In the genomic region with DNA sequence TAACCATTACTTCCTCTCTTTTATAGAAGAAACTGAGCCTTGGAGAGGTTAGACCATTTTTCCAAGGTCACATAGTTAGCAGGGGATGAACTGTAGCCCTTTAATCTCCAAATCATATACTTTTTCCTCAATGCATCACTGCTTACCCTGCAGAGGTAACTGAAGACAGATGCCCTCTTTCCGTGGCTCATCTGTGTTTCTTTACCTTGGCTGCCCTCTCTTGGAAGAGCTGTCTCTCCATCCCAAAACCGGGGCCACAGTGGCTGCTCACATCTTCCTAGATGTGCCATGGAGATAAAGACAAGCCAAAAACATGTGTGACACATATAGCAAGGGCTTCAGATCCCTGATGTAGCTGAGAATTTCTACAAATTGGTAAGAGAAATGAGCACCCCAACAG, we compare ENCODE assay signal across 27 cellular contexts. TPM values are rescaled to one million over a fixed set of nuclear protein-coding genes. Genes with fewer than 3 reads are reported as not detected.
A peak's percentile ranks its signal among the peaks of the same experiment; 100 is the strongest.
DNase-seq lines count a peak whose midpoint lies in the region; ATAC-seq and TF ChIP-seq lines count a peak whose summit lies in the region.
"Had no signal": no experiment of that assay in that cellular context is flagged by ENCODE, and none has a peak within 500 bp of the region (broad histone marks: within the 10 kb centered on the region; RNA-seq: fewer than 3 reads in every experiment).

No MANE protein-coding gene starts in this region.

- H3K4me1 Mint-ChIP-seq in GM23338, result no peaks in the 10 kb centered on the region; the same call in 1 of the 3 replicates
- no peaks in the 10 kb centered on the region for H3K4me1 Mint-ChIP-seq in neural progenitor cell

- H3K4me3 ChIP-seq in GM23338 (no peak overlapping the region), neural progenitor cell (no peak overlapping the region)
- H3K4me3 ChIP-seq: A549; BLaER1 treated with 17β-estradiol and CSF1 and Interleukin-3, amounts not matched to agents 10 nM and 100 nM had no signal

- H3K4me1 ChIP-seq in GM23338 (ENCODE audit: insufficient read depth) (no peaks in the 10 kb centered on the region), foreskin keratinocyte (no peaks in the 10 kb centered on the region), neural progenitor cell (no peaks in the 10 kb centered on the region)
- H3K4me1 ChIP-seq: A549, Peyer's patch had no signal

- H3K79me2 ChIP-seq in GM23338 (replicated peaks; ENCODE audit: insufficient read depth) (no peaks in the 10 kb centered on the region), neural progenitor cell (ENCODE audit: low read depth) (no peaks in the 10 kb centered on the region)

- peak in 1 of 2 experiments; percentile 33; a peak in 1 of 4 replicates for TF ChIP-seq CTCF in GM23338 (conservative IDR thresholded peaks at IDR 0.05; ENCODE audit: low read depth in 2 of 2)
- peak; percentile 18 for TF ChIP-seq CTCF in foreskin keratinocyte (conservative IDR thresholded peaks at IDR 0.05)
- TF ChIP-seq CTCF in neural progenitor cell (IDR thresholded peaks at IDR 0.05), result no peak
- TF ChIP-seq CTCF in GM20000 (IDR thresholded peaks at IDR 0.05; ENCODE audit: extremely low read depth, missing control alignments), result no peak

- H3K4me3 Mint-ChIP-seq in GM23338 (no peak overlapping the region), neural progenitor cell (no peak overlapping the region)
- H3K4me3 Mint-ChIP-seq: CD4-positive, alpha-beta T cell had no signal

- peaks cover 2% of the 10 kb centered on the region for H3K9me3 ChIP-seq in neural progenitor cell (ENCODE audit: low read depth)
- H3K9me3 ChIP-seq: Peyer's patch had no signal

- no peak overlapping the region for H3K4me2 ChIP-seq in GM23338
- no peak overlapping the region for H3K4me2 ChIP-seq in neural progenitor cell
- H3K4me2 ChIP-seq: A549; BLaER1 treated with 17β-estradiol and CSF1 and Interleukin-3, amounts not matched to agents 10 nM and 100 nM; KMS-11 had no signal

- H3K9me2 ChIP-seq in GM23338 (ENCODE audit: insufficient read depth), result peaks cover 7% of the 10 kb centered on the region

- H2AFZ ChIP-seq in GM23338 (peak overlapping the region; percentile 67; the same call in 1 of the 2 replicates), neural progenitor cell (replicated peaks) (peak overlapping the region; percentile 87)

- H3K27me3 Mint-ChIP-seq in GM23338 (ENCODE audit: insufficient read depth, low read depth, poor library complexity), result no peaks in the 10 kb centered on the region
- no peaks in the 10 kb centered on the region for H3K27me3 Mint-ChIP-seq in neural progenitor cell (ENCODE audit: insufficient read depth, low read depth)
- H3K27me3 Mint-ChIP-seq: CD4-positive, alpha-beta T cell had no signal

- ATAC-seq in GM23338 (peak; percentile 58; the same call in 2 of the 3 replicates), foreskin keratinocyte (no peak), HG02763 (IDR thresholded peaks at IDR 0.05; ENCODE audit: unreplicated experiment) (no peak), GM18907 (IDR thresholded peaks at IDR 0.05; ENCODE audit: unreplicated experiment) (no peak)
- ATAC-seq: HCT116 had no signal

- H3K9me3 Mint-ChIP-seq in GM23338 (no peaks in the 10 kb centered on the region), neural progenitor cell (no peaks in the 10 kb centered on the region)
- H3K9me3 Mint-ChIP-seq: CD4-positive, alpha-beta T cell had no signal

- H4K20me1 ChIP-seq in GM23338 (replicated peaks; ENCODE audit: insufficient read depth), result no peaks in the 10 kb centered on the region
- H4K20me1 ChIP-seq in neural progenitor cell (ENCODE audit: low read depth), result no peaks in the 10 kb centered on the region
- H4K20me1 ChIP-seq: BLaER1 treated with 17β-estradiol and CSF1 and Interleukin-3, amounts not matched to agents 10 nM and 100 nM had no signal

- H3K36me3 ChIP-seq in GM23338 (ENCODE audit: insufficient read depth) (no peaks in the 10 kb centered on the region), neural progenitor cell (no peaks in the 10 kb centered on the region)
- H3K36me3 ChIP-seq: BLaER1 treated with 17β-estradiol and CSF1 and Interleukin-3, amounts not matched to agents 10 nM and 100 nM; Peyer's patch had no signal

- H3F3A ChIP-seq in GM23338 (replicated peaks; ENCODE audit: low read depth) (no peaks in the 10 kb centered on the region), neural progenitor cell (ENCODE audit: low read depth) (no peaks in the 10 kb centered on the region)

- H3K27ac Mint-ChIP-seq in GM23338, result no peak overlapping the region
- no peak overlapping the region for H3K27ac Mint-ChIP-seq in neural progenitor cell
- H3K27ac Mint-ChIP-seq: CD4-positive, alpha-beta T cell had no signal

- H3K27me3 ChIP-seq in GM23338 (ENCODE audit: insufficient read depth), result no peaks in the 10 kb centered on the region
- no peaks in the 10 kb centered on the region for H3K27me3 ChIP-seq in foreskin keratinocyte
- no peaks in the 10 kb centered on the region for H3K27me3 ChIP-seq in neural progenitor cell
- H3K27me3 ChIP-seq: BLaER1 treated with 17β-estradiol and CSF1 and Interleukin-3, amounts not matched to agents 10 nM and 100 nM; Peyer's patch had no signal

- DNase-seq in GM23338 (ENCODE audit: low spot score), result no peak
- DNase-seq in RPMI7951 (ENCODE audit: low read depth), result peak; percentile 6
- DNase-seq in foreskin keratinocyte, result no peak
- DNase-seq in neural progenitor cell (ENCODE audit: low spot score), result no peak
- no peak for DNase-seq in GM20000 (ENCODE audit: low spot score)
- DNase-seq: AML-193; CD4-positive, alpha-beta T cell; DMS53; IMR-90; NCI-H1048; NCI-H1417; NCI-H1694; NCI-H2029 treated with DMSO at 0.1 percent for 48 hours; NCI-H2227 treated with DMSO at 0.1 percent for 48 hours; NCI-H526 treated with DMSO at 0.1 percent for 48 hours; NK-92 treated with Interleukin-12 subunit alpha and Interleukin-12 subunit beta, amount 100 ng/mL, for 24 hours; Peyer's patch; T-helper 2 cell had no signal

- H3K27ac ChIP-seq in GM23338 (ENCODE audit: low read depth) (0 out of 2 replicates have a peak overlapping the region, but pooled peaks have one; percentile 64), foreskin keratinocyte (no peak overlapping the region), neural progenitor cell (no peak overlapping the region)
- H3K27ac ChIP-seq: A549; BLaER1 treated with 17β-estradiol and CSF1 and Interleukin-3, amounts not matched to agents 10 nM and 100 nM; KMS-11; Peyer's patch had no signal

- H3K36me3 Mint-ChIP-seq in GM23338 (ENCODE audit: low read depth) (no peaks in the 10 kb centered on the region), neural progenitor cell (no peaks in the 10 kb centered on the region)

- no peak overlapping the region for H3K9ac ChIP-seq in neural progenitor cell
- H3K9ac ChIP-seq: BLaER1 treated with 17β-estradiol and CSF1 and Interleukin-3, amounts not matched to agents 10 nM and 100 nM; KMS-11 had no signal

TF ChIP-seq in GM23338, 12 proteins besides CTCF, POLR2A, EP300 and RAD21 (continues in another document):
- TF ChIP-seq CREB1 (CRISPR knock-in tag; IDR thresholded peaks at IDR 0.05; ENCODE audit: low read depth), result no peak
- TF ChIP-seq, protein P1, sequence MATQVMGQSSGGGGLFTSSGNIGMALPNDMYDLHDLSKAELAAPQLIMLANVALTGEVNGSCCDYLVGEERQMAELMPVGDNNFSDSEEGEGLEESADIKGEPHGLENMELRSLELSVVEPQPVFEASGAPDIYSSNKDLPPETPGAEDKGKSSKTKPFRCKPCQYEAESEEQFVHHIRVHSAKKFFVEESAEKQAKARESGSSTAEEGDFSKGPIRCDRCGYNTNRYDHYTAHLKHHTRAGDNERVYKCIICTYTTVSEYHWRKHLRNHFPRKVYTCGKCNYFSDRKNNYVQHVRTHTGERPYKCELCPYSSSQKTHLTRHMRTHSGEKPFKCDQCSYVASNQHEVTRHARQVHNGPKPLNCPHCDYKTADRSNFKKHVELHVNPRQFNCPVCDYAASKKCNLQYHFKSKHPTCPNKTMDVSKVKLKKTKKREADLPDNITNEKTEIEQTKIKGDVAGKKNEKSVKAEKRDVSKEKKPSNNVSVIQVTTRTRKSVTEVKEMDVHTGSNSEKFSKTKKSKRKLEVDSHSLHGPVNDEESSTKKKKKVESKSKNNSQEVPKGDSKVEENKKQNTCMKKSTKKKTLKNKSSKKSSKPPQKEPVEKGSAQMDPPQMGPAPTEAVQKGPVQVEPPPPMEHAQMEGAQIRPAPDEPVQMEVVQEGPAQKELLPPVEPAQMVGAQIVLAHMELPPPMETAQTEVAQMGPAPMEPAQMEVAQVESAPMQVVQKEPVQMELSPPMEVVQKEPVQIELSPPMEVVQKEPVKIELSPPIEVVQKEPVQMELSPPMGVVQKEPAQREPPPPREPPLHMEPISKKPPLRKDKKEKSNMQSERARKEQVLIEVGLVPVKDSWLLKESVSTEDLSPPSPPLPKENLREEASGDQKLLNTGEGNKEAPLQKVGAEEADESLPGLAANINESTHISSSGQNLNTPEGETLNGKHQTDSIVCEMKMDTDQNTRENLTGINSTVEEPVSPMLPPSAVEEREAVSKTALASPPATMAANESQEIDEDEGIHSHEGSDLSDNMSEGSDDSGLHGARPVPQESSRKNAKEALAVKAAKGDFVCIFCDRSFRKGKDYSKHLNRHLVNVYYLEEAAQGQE (IDR thresholded peaks at IDR 0.05; ENCODE audit: unreplicated experiment), result no peak
- no peak for TF ChIP-seq ZNF114 (CRISPR knock-in tag; IDR thresholded peaks at IDR 0.05)
- TF ChIP-seq EZH2phosphoT487 (IDR thresholded peaks at IDR 0.05; ENCODE audit: unreplicated experiment), result no peak

RNA-seq across cellular contexts. Expression of a gene that starts 0.6 kb away (rescaled TPM):
- not detected in 2 replicates for total RNA-seq in GM23338 (2014; rRNA removed; shearing (Covaris generic))
- polyA plus RNA-seq in GM23338 (2016; fragmentation: Nextera tagmentation; extraction: Ambion mirVana) (0.12 TPM in 1 of 2 replicates, not detected in the other), foreskin keratinocyte (0.03 TPM in 1 of 2 replicates, not detected in the other)
- total RNA-seq in RPMI7951 (2014; rRNA removed; shearing (Covaris generic)), result 0.12 TPM in 1 of 2 replicates, not detected in the other
- total RNA-seq in foreskin keratinocyte (0.04 TPM in 1 of 2 replicates, not detected in the other), neural progenitor cell (ENCODE audit: low replicate concordance) (not detected in 2 replicates)
- total RNA-seq: Daoy, H4, NCI-H460 had no signal
